Comparison of ENCODE assay signal across 37 cellular contexts in genomic region chr5:180853522-180853921, GRCh38. TPM values are rescaled to one million over a fixed set of nuclear protein-coding genes. Genes with fewer than 3 reads are reported as not detected.
"Had no signal": no experiment of that assay in that cellular context is flagged by ENCODE, and none has a peak within 500 bp of the region (broad histone marks: within the 10 kb centered on the region; RNA-seq: fewer than 3 reads in every experiment).

No MANE protein-coding gene starts in this region.

- H3K4me3 Mint-ChIP-seq: activated B cell treated with CpG ODN at 0.5 μM for 24 hours; activated CD4-positive, alpha-beta memory T cell treated with anti-CD3 and anti-CD28 coated beads for 36 hours; activated CD4-positive, alpha-beta T cell treated with anti-CD3 and anti-CD28 coated beads, Interleukin-2, amount 10 ng/mL, durations not matched to agents 24 days and 14 days; activated CD8-positive, alpha-beta T cell treated with anti-CD3 and anti-CD28 coated beads for 36 hours; activated naive CD4-positive, alpha-beta T cell treated with anti-CD3 and anti-CD28 coated beads, Interleukin-2, amount 10 ng/mL, durations not matched to agents 7 days and 5 days; activated naive CD4-positive, alpha-beta T cell treated with anti-CD3 and anti-CD28 coated beads, Interleukin-2, amount 50 U/mL, for 24 hours; activated naive CD8-positive, alpha-beta T cell; activated naive CD8-positive, alpha-beta T cell treated with anti-CD3 and anti-CD28 coated beads, Interleukin-2, amount 10 ng/mL, durations not matched to agents 7 days and 5 days; activated naive CD8-positive, alpha-beta T cell treated with anti-CD3 and anti-CD28 coated beads, Interleukin-2, amount 50 U/mL, for 24 hours; activated T-cell treated with anti-CD3 and anti-CD28 coated beads, Interleukin-2, amount 50 U/mL, for 4 hours; activated T-cell treated with anti-CD3 and anti-CD28 coated beads, Interleukin-2, amount 50 U/mL, for 72 hours; activated T-helper 1 cell treated with anti-CD3 and anti-CD28 coated beads, Interleukin-12 subunit alpha, Interleukin-12 subunit beta, Interleukin-2, Interleukin-4 antibody, amounts not matched to agents 30 ng/mL and 10 ng/mL and 1 ng/mL, durations not matched to agents 14 hours and 24 hours and 36 hours; activated T-helper 17 cell treated with anti-CD3 and anti-CD28 coated beads, Interleukin-2, amount 50 U/mL, for 72 hours; T-helper 1 cell treated with Interleukin-12 subunit alpha and Interleukin-12 subunit beta and Interleukin-4 antibody, amounts not matched to agents 30 μg/mL and 1 μg/mL, for 36 hours; T-helper 2 cell treated with Interferon-gamma antibody and Interleukin-4, amounts not matched to agents 5 μg/mL and 100 μg/mL, for 36 hours had no signal

- H3K4me1 Mint-ChIP-seq: activated B cell treated with CpG ODN at 0.5 μM for 24 hours; activated CD4-positive, alpha-beta T cell treated with anti-CD3 and anti-CD28 coated beads, Interleukin-2, amount 10 ng/mL, durations not matched to agents 24 days and 14 days had no signal

- ATAC-seq: activated CD8-positive, alpha-beta T cell treated with anti-CD3 and anti-CD28 coated beads for 36 hours; activated naive CD8-positive, alpha-beta T cell treated with anti-CD3 and anti-CD28 coated beads, Interleukin-2, amount 50 U/mL, for 24 hours; activated T-cell treated with anti-CD3 and anti-CD28 coated beads, Interleukin-2, amount 50 U/mL, for 4 hours; activated T-cell treated with anti-CD3 and anti-CD28 coated beads, Interleukin-2, amount 50 U/mL, for 72 hours; activated T-helper 17 cell treated with anti-CD3 and anti-CD28 coated beads, Interleukin-2, amount 50 U/mL, for 72 hours; body of pancreas had no signal

- H3K27me3 ChIP-seq: body of pancreas, brain microvascular endothelial cell, breast epithelium had no signal

- H3K4me1 ChIP-seq: body of pancreas, breast epithelium had no signal

- DNase-seq: activated B cell treated with CpG ODN at 0.5 μM for 24 hours; activated CD4-positive, alpha-beta memory T cell treated with anti-CD3 and anti-CD28 coated beads for 36 hours; activated CD4-positive, alpha-beta T cell treated with anti-CD3 and anti-CD28 coated beads for 4 hours; activated CD4-positive, alpha-beta T cell treated with anti-CD3 and anti-CD28 coated beads, Interleukin-2, amount 10 ng/mL, durations not matched to agents 24 days and 14 days; activated CD4-positive, alpha-beta T cell treated with anti-CD3 and anti-CD28 coated beads, Interleukin-2, amount 50 U/mL, for 1 hour; activated CD4-positive, alpha-beta T cell treated with anti-CD3 and anti-CD28 coated beads, Interleukin-2, amount 50 U/mL, for 4 hours; activated CD4-positive, CD25-positive, alpha-beta regulatory T cell treated with anti-CD3 and anti-CD28 coated beads, Interleukin-2, amount 50 U/mL, for 72 hours; activated CD8-positive, alpha-beta memory T cell treated with anti-CD3 and anti-CD28 coated beads, Interleukin-2, amount 50 U/mL, for 4 hours; activated CD8-positive, alpha-beta T cell treated with anti-CD3 and anti-CD28 coated beads for 36 hours; activated gamma-delta T cell; activated naive CD4-positive, alpha-beta T cell treated with anti-CD3 and anti-CD28 coated beads, Interleukin-2, amount 10 ng/mL, durations not matched to agents 7 days and 5 days; activated naive CD4-positive, alpha-beta T cell treated with Interleukin-2 at 50 U/mL for 16 hours; activated naive CD8-positive, alpha-beta T cell treated with anti-CD3 and anti-CD28 coated beads, Interleukin-2, amount 10 ng/mL, durations not matched to agents 7 days and 5 days; activated naive CD8-positive, alpha-beta T cell treated with anti-CD3 and anti-CD28 coated beads, Interleukin-2, amount 50 U/mL, for 24 hours; activated T-cell treated with anti-CD3 and anti-CD28 coated beads for 4 hours; activated T-cell treated with anti-CD3 and anti-CD28 coated beads, Interleukin-2, amount 50 U/mL, for 1 hour; activated T-cell treated with anti-CD3 and anti-CD28 coated beads, Interleukin-2, amount 50 U/mL, for 4 hours; activated T-cell treated with anti-CD3 and anti-CD28 coated beads, Interleukin-2, amount 50 U/mL, for 72 hours; amygdala; anterior cingulate cortex; body of pancreas; brain microvascular endothelial cell; central memory CD4-positive, alpha-beta T cell; T-helper 1 cell; T-helper 2 cell; T-helper 9 cell had no signal

- FAIRE-seq: astrocyte, TTC549 had no signal

- H3K27ac ChIP-seq: body of pancreas, brain microvascular endothelial cell, breast epithelium, VCaP had no signal

- H3K9me3 ChIP-seq: body of pancreas had no signal

- H3K4me3 ChIP-seq: body of pancreas, breast epithelium had no signal

- H3K27me3 Mint-ChIP-seq: activated B cell treated with CpG ODN at 0.5 μM for 24 hours; activated CD4-positive, alpha-beta memory T cell treated with anti-CD3 and anti-CD28 coated beads for 36 hours; activated CD4-positive, alpha-beta T cell treated with anti-CD3 and anti-CD28 coated beads, Interleukin-2, amount 10 ng/mL, durations not matched to agents 24 days and 14 days; activated CD8-positive, alpha-beta T cell treated with anti-CD3 and anti-CD28 coated beads for 36 hours; activated naive CD4-positive, alpha-beta T cell treated with anti-CD3 and anti-CD28 coated beads, Interleukin-2, amount 10 ng/mL, durations not matched to agents 7 days and 5 days; activated naive CD4-positive, alpha-beta T cell treated with anti-CD3 and anti-CD28 coated beads, Interleukin-2, amount 50 U/mL, for 24 hours; activated naive CD8-positive, alpha-beta T cell; activated naive CD8-positive, alpha-beta T cell treated with anti-CD3 and anti-CD28 coated beads, Interleukin-2, amount 10 ng/mL, durations not matched to agents 7 days and 5 days; activated naive CD8-positive, alpha-beta T cell treated with anti-CD3 and anti-CD28 coated beads, Interleukin-2, amount 50 U/mL, for 24 hours; activated T-helper 17 cell treated with anti-CD3 and anti-CD28 coated beads, Interleukin-2, amount 50 U/mL, for 72 hours had no signal

- H3K27ac Mint-ChIP-seq: activated B cell treated with CpG ODN at 0.5 μM for 24 hours; activated CD4-positive, alpha-beta memory T cell treated with anti-CD3 and anti-CD28 coated beads for 36 hours; activated CD4-positive, alpha-beta T cell treated with anti-CD3 and anti-CD28 coated beads, Interleukin-2, amount 10 ng/mL, durations not matched to agents 24 days and 14 days; activated CD8-positive, alpha-beta T cell treated with anti-CD3 and anti-CD28 coated beads for 36 hours; activated naive CD4-positive, alpha-beta T cell treated with anti-CD3 and anti-CD28 coated beads, Interleukin-2, amount 10 ng/mL, durations not matched to agents 7 days and 5 days; activated naive CD8-positive, alpha-beta T cell treated with anti-CD3 and anti-CD28 coated beads, Interleukin-2, amount 10 ng/mL, durations not matched to agents 7 days and 5 days; activated naive CD8-positive, alpha-beta T cell treated with anti-CD3 and anti-CD28 coated beads, Interleukin-2, amount 50 U/mL, for 24 hours; activated T-helper 1 cell treated with anti-CD3 and anti-CD28 coated beads, Interleukin-12 subunit alpha, Interleukin-12 subunit beta, Interleukin-2, Interleukin-4 antibody, amounts not matched to agents 30 ng/mL and 10 ng/mL and 1 ng/mL, durations not matched to agents 14 hours and 24 hours and 36 hours; activated T-helper 17 cell treated with anti-CD3 and anti-CD28 coated beads, Interleukin-2, amount 50 U/mL, for 72 hours; T-helper 1 cell treated with Interleukin-12 subunit alpha and Interleukin-12 subunit beta and Interleukin-4 antibody, amounts not matched to agents 30 μg/mL and 1 μg/mL, for 36 hours; T-helper 2 cell treated with Interferon-gamma antibody and Interleukin-4, amounts not matched to agents 5 μg/mL and 100 μg/mL, for 36 hours had no signal

RNA-seq across cellular contexts. Expression of gene BTNL8, which starts 45.4 kb away (rescaled TPM):
- total RNA-seq: activated B cell treated with CpG ODN at 0.5 μM for 24 hours; activated CD4-positive, alpha-beta memory T cell treated with anti-CD3 and anti-CD28 coated beads for 36 hours; activated CD4-positive, alpha-beta T cell treated with anti-CD3 and anti-CD28 coated beads, Interleukin-2, amount 10 ng/mL, durations not matched to agents 24 days and 14 days; activated CD8-positive, alpha-beta memory T cell treated with anti-CD3 and anti-CD28 coated beads for 36 hours; activated CD8-positive, alpha-beta T cell treated with anti-CD3 and anti-CD28 coated beads for 36 hours; activated naive CD8-positive, alpha-beta T cell treated with anti-CD3 and anti-CD28 coated beads, Interleukin-2, amount 10 ng/mL, durations not matched to agents 7 days and 5 days; activated T-cell treated with anti-CD3 and anti-CD28 coated beads, Interleukin-2, amount 50 U/mL, for 4 hours; activated T-helper 1 cell treated with anti-CD3 and anti-CD28 coated beads, Interleukin-12 subunit alpha, Interleukin-12 subunit beta, Interleukin-2, Interleukin-4 antibody, amounts not matched to agents 30 ng/mL and 10 ng/mL and 1 ng/mL, durations not matched to agents 14 hours and 24 hours and 36 hours; astrocyte had no signal
